In genomic region chr15:76336254-76337046, GRCh38 we compare ENCODE assay signal across 1 cellular context.
TF ChIP-seq lines count a peak whose summit lies in the region.

Gene ISL2 (plus strand): TSS chr15:76336773. CDS start chr15:76336884, 111 bp downstream.

TF ChIP-seq in K562, 482 proteins besides CTCF, POLR2A, EP300 and RAD21 (continued from another document and continues in another):
- TF ChIP-seq BCLAF1 (IDR thresholded peaks at IDR 0.05; ENCODE audit: borderline replicate concordance in 1 of 2, control insufficient read depth in 1 of 2, low read depth in 2 of 2, low read length in 1 of 2) (no peak), ZNF583 (CRISPR knock-in tag; IDR thresholded peaks at IDR 0.05) (no peak), STAT5B (CRISPR knock-in tag; IDR thresholded peaks at IDR 0.05) (no peak), ZNF77 (CRISPR knock-in tag; IDR thresholded peaks at IDR 0.05) (no peak), NFYB (IDR thresholded peaks at IDR 0.05; ENCODE audit: extremely low read depth, insufficient read length) (peak; percentile 59), STAG1 (CRISPR knock-in tag; IDR thresholded peaks at IDR 0.05; ENCODE audit: borderline replicate concordance) (no peak), GABPB2 (CRISPR knock-in tag; conservative IDR thresholded peaks at IDR 0.05) (no peak), LCOR (CRISPR knock-in tag; IDR thresholded peaks at IDR 0.05) (peak; percentile 48; the same call in 1 of the 2 replicates), ZNF79 (CRISPR knock-in tag; IDR thresholded peaks at IDR 0.05; ENCODE audit: low read depth) (no peak), HMG20A (CRISPR knock-in tag; conservative IDR thresholded peaks at IDR 0.05) (no peak), TAL1 (IDR thresholded peaks at IDR 0.05) (no peak), ZNF507 (tag; conservative IDR thresholded peaks at IDR 0.05) (no peak), TAF9B (IDR thresholded peaks at IDR 0.05; ENCODE audit: partially characterized antibody) (peak; percentile 75), ATF4 (CRISPR knock-in tag; IDR thresholded peaks at IDR 0.05) (peak; percentile 91), KAT8 (IDR thresholded peaks at IDR 0.05; ENCODE audit: low read depth) (no peak), SOX6 (IDR thresholded peaks at IDR 0.05) (peak; percentile 93), ZBTB40 (IDR thresholded peaks at IDR 0.05) (0 out of 2 replicates have a peak, but pooled peaks have one; percentile 6), ZBTB40 (CRISPR knock-in tag; IDR thresholded peaks at IDR 0.05) (no peak), MAZ (CRISPR knock-in tag; conservative IDR thresholded peaks at IDR 0.05 in 1 of 2, IDR thresholded peaks at IDR 0.05 in 1 of 2) (peak; percentile 67 to 90; a peak in 3 of 4 replicates), ZNF282 (CRISPR knock-in tag; IDR thresholded peaks at IDR 0.05) (no peak), ZNF408 (CRISPR knock-in tag; IDR thresholded peaks at IDR 0.05; ENCODE audit: low read depth) (no peak), HOXB6 (CRISPR knock-in tag; IDR thresholded peaks at IDR 0.05; ENCODE audit: borderline replicate concordance) (no peak), ZNF76 (CRISPR knock-in tag; IDR thresholded peaks at IDR 0.05; ENCODE audit: borderline replicate concordance) (no peak), ZNF75A (CRISPR knock-in tag; IDR thresholded peaks at IDR 0.05) (no peak), KAT2B (IDR thresholded peaks at IDR 0.05; ENCODE audit: low read depth, low read length) (no peak), E2F6 (IDR thresholded peaks at IDR 0.05; ENCODE audit: borderline replicate concordance in 1 of 2, extremely low read depth in 1 of 2, insufficient read depth in 1 of 2, insufficient read length in 1 of 2, low read depth in 1 of 2, low read length in 1 of 2, poor library complexity in 1 of 2, severe bottlenecking in 1 of 2) (peak; percentile 22 to 42), SNIP1 (IDR thresholded peaks at IDR 0.05; ENCODE audit: low read depth) (no peak), ZNF586 (CRISPR knock-in tag; conservative IDR thresholded peaks at IDR 0.05) (no peak), CBX8 (IDR thresholded peaks at IDR 0.05; ENCODE audit: borderline replicate concordance, extremely low read depth, low read depth, low read length, poor library complexity, severe bottlenecking) (no peak), STAT5A (IDR thresholded peaks at IDR 0.05; ENCODE audit: borderline replicate concordance, low read length) (no peak), RHOXF2B (CRISPR knock-in tag; conservative IDR thresholded peaks at IDR 0.05) (no peak), GTF3C2 (IDR thresholded peaks at IDR 0.05; ENCODE audit: borderline replicate concordance, extremely low read depth, insufficient read length) (no peak), LEF1 (IDR thresholded peaks at IDR 0.05) (no peak), SRSF9 (IDR thresholded peaks at IDR 0.05; ENCODE audit: borderline replicate concordance, low read depth, low read length) (no peak), CBFA2T3 (IDR thresholded peaks at IDR 0.05) (no peak), THRAP3 (IDR thresholded peaks at IDR 0.05; ENCODE audit: borderline replicate concordance) (no peak), ZNF766 (CRISPR knock-in tag; conservative IDR thresholded peaks at IDR 0.05) (0 out of 2 replicates have a peak, but pooled peaks have one; percentile 38), COPS2 (conservative IDR thresholded peaks at IDR 0.05) (no peak), MYBL2 (IDR thresholded peaks at IDR 0.05; ENCODE audit: low read depth) (no peak), MYBL2 (CRISPR knock-in tag; IDR thresholded peaks at IDR 0.05; ENCODE audit: borderline replicate concordance) (no peak), ZNF174 (CRISPR knock-in tag; IDR thresholded peaks at IDR 0.05) (no peak), ZNF41 (CRISPR knock-in tag; conservative IDR thresholded peaks at IDR 0.05) (no peak), CREM (IDR thresholded peaks at IDR 0.05; ENCODE audit: low read depth) (peak; percentile 97), ZNF717 (CRISPR knock-in tag; IDR thresholded peaks at IDR 0.05) (no peak), ZNF232 (CRISPR knock-in tag; IDR thresholded peaks at IDR 0.05) (no peak)
- TF ChIP-seq, protein P1, sequence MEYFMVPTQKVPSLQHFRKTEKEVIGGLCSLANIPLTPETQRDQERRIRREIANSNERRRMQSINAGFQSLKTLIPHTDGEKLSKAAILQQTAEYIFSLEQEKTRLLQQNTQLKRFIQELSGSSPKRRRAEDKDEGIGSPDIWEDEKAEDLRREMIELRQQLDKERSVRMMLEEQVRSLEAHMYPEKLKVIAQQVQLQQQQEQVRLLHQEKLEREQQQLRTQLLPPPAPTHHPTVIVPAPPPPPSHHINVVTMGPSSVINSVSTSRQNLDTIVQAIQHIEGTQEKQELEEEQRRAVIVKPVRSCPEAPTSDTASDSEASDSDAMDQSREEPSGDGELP (CRISPR knock-in tag; IDR thresholded peaks at IDR 0.05; ENCODE audit: borderline replicate concordance) = peak; percentile 75
- TF ChIP-seq, protein P2, sequence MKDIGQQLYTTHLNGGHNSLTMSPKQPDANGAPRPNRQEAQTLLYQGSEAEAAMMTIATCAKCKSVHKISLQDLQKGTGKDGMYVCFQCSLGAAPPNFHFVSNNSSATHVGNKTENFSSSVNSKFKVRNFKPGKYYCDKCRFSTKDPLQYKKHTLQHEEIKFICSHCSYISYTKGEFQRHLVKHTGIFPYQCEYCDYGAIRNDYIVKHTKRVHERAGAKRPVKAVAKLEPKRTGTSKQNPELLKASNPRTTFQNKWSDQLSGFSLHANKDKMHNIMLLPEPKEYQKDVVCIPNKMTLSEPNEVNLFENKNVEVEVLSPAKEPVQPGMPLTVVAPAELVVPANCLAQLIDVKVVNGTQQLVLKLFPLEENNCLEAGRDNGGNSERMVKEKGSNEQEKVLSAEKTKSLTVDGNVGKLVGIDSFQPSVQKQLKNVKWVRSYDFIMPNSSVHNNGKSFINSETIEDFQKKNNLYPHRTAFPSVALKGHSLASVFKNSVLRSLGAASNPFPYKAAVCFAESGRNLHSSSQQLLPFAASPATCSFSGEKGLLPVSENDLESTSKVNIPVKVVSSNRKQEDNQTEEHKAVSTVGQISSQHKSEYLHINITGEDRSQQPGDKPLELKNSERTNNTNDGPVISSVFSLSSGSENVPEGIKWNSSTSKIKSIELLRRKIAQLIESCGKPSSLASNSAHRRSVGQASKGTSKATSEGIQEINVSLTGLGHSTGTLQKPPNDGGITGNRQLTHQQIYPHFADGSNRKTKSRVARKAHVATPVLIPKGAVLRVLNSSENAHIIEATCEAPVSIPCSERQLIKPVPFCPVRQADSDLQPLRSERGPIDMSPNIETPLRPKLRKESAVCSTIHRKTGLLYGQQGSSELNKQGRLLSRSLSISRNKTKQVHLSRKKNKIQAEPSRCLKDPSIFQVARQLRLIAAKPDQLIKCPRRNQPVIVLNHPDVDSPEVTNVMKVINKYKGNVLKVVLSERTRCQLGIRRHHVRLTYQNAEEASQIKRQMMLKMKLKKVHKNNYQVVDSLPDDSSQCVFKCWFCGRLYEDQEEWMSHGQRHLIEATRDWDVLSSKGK (CRISPR knock-in tag; IDR thresholded peaks at IDR 0.05) = no peak
